In the genomic region with DNA sequence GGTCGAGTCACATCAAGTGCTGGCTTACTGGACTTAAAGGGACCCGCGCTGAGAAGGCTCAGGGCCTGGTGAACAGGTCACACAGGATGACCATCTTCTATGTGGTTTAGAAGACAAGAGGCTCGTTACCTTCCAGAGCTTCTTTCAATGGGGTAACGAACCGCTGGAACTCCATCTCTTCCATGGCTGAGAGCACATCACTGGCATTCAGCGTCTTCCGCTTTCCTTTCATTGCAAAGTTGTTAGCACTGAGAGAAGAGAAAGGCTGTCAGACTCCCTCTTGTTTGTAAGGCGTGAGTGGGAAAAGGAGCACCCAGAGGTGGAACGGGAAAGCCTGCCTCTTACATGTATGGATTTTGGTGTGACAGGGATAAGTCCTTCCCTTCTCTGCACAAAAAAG, we compare ENCODE assay signal across 8 cellular contexts. TPM values are rescaled to one million over a fixed set of nuclear protein-coding genes. Genes with fewer than 3 reads are reported as not detected.
A peak's percentile ranks its signal among the peaks of the same experiment; 100 is the strongest.
DNase-seq lines count a peak whose midpoint lies in the region; ATAC-seq and TF ChIP-seq lines count a peak whose summit lies in the region.

No MANE protein-coding gene starts in this region.

- peak overlapping the region; percentile 94 for H3K4me2 ChIP-seq in DND-41 (ENCODE audit: insufficient read depth, low read length)
- peak overlapping the region; percentile 97 for H3K4me2 ChIP-seq in PC-3 (ENCODE audit: low read length)

- peak overlapping the region; percentile 82 for H3K9ac ChIP-seq in DND-41 (ENCODE audit: low read depth, low read length)
- peak overlapping the region; percentile 100 for H3K9ac ChIP-seq in PC-3 (ENCODE audit: low read length)

- H3K36me3 ChIP-seq in DND-41 (ENCODE audit: insufficient read depth, low read length) = peaks cover 23% of the 10 kb centered on the region
- H3K36me3 ChIP-seq in PC-3 (ENCODE audit: low read depth, low read length) = peaks cover 14% of the 10 kb centered on the region
- no peaks in the 10 kb centered on the region for H3K36me3 ChIP-seq in ovary

- H3K79me2 ChIP-seq in DND-41 (ENCODE audit: insufficient read depth, low read length) (peaks cover 21% of the 10 kb centered on the region), PC-3 (ENCODE audit: low read length) (peaks cover 31% of the 10 kb centered on the region)

- no peaks in the 10 kb centered on the region for H3K9me2 ChIP-seq in PC-3 (replicated peaks; ENCODE audit: low read length)

- TF ChIP-seq CTCF in DND-41 (IDR thresholded peaks at IDR 0.05; ENCODE audit: borderline replicate concordance, extremely low read depth, low read length, poor library complexity, severe bottlenecking) (no peak), PC-3 (conservative IDR thresholded peaks at IDR 0.05; ENCODE audit: low read depth, low read length) (no peak), epithelial cell of esophagus (IDR thresholded peaks at IDR 0.05; ENCODE audit: insufficient read depth, low read depth, low read length, missing control alignments) (no peak), ovary (IDR thresholded peaks at IDR 0.05) (no peak)

- H3K27me3 ChIP-seq in DND-41 (ENCODE audit: insufficient read depth, low read length, poor library complexity) = no peaks in the 10 kb centered on the region
- H3K27me3 ChIP-seq in PC-3 (ENCODE audit: low read length) = no peaks in the 10 kb centered on the region
- no peaks in the 10 kb centered on the region for H3K27me3 ChIP-seq in ovary

- no peaks in the 10 kb centered on the region for H3K9me3 ChIP-seq in DND-41 (ENCODE audit: insufficient read depth, low read length, severe bottlenecking)
- H3K9me3 ChIP-seq in PC-3 (ENCODE audit: low read length) = no peaks in the 10 kb centered on the region
- no peaks in the 10 kb centered on the region for H3K9me3 ChIP-seq in ovary

- ATAC-seq in DND-41 (ENCODE audit: insufficient read depth, low read depth) (no peak), PC-3 (no peak), HG03460 (IDR thresholded peaks at IDR 0.05; ENCODE audit: unreplicated experiment) (no peak), HG03457 (IDR thresholded peaks at IDR 0.05; ENCODE audit: unreplicated experiment) (no peak)

- no peak for TF ChIP-seq EP300 in ovary (IDR thresholded peaks at IDR 0.05)

- H3K4me3 ChIP-seq in DND-41 (ENCODE audit: low read depth in 1 of 2, low read length in 2 of 2) (peak overlapping the region; percentile 77 to 82), PC-3 (ENCODE audit: low read length) (peak overlapping the region; percentile 99), epithelial cell of esophagus (ENCODE audit: low read length) (peak overlapping the region; percentile 67), ovary (peak overlapping the region; percentile 75)

- H3K27ac ChIP-seq in DND-41 (ENCODE audit: low read length) = peak overlapping the region; percentile 97
- peak overlapping the region; percentile 96 for H3K27ac ChIP-seq in PC-3 (ENCODE audit: low read length)
- H3K27ac ChIP-seq in ovary = peak overlapping the region; percentile 96 to 98

- H2AFZ ChIP-seq in DND-41 (ENCODE audit: low read depth, low read length) (peak overlapping the region; percentile 80; the same call in 1 of the 2 replicates), PC-3 (ENCODE audit: low read length) (peak overlapping the region; percentile 94; the same call in 1 of the 2 replicates)

- no peaks in the 10 kb centered on the region for H3F3A ChIP-seq in PC-3 (ENCODE audit: low read length, unreplicated experiment)

- POLR2A ChIA-PET in PC-3 (lab: Charles Lee; ENCODE audit: unreplicated experiment) = no interaction called here

- CTCF ChIA-PET in PC-3 (lab: Charles Lee) = interaction anchor here (0.9 kb wide), 1 partner anchor 248 kb away, joined by 3 read pairs; no protein-coding TSS in a partner anchor

- BruUV-seq in PC-3 (replicated peaks; lab: Mats Ljungman, UMichigan) = no TSS peak

- WGBS in ovary, 3 donors = 33 to 40% (median 35%) methylated on average over 10 of the region's 10 CpGs

- no peak for TF ChIP-seq POLR2A in ovary (IDR thresholded peaks at IDR 0.05)

- H3K4me1 ChIP-seq in DND-41 (ENCODE audit: insufficient read depth, low read length) = peaks cover 26% of the 10 kb centered on the region
- H3K4me1 ChIP-seq in PC-3 (ENCODE audit: insufficient read depth, low read length) = peaks cover 17% of the 10 kb centered on the region
- peaks cover 3% of the 10 kb centered on the region for H3K4me1 ChIP-seq in ovary (ENCODE audit: insufficient read depth)

- intact Hi-C loops in PC-3 (cut with micrococcal nuclease) = no loop called here
- intact Hi-C loops in ovary (cut with DNase I) = loop anchor here in 2 of 4 donors (10.0 kb wide), 2 partner anchors 105 to 135 kb away; a partner anchor contains a TSS

- DNase-seq in DND-41 (no peak), PC-3 (no peak), epithelial cell of esophagus (ENCODE audit: low read depth) (no peak), ovary (no peak)
- no peak for DNase-seq in stimulated activated naive CD4-positive, alpha-beta T cell (lab: John Stamatoyannopoulos, UW)
- DNase-seq in stimulated activated CD4-positive, alpha-beta T cell treated with anti-CD3 and anti-CD28 coated beads, Interleukin-1b, Interleukin-23, amount 100 ng/mL, for 48 hours = no peak

- H4K20me1 ChIP-seq in DND-41 (ENCODE audit: insufficient read depth, low read length) (no peaks in the 10 kb centered on the region; the same call in 1 of the 2 replicates), PC-3 (ENCODE audit: low read length) (no peaks in the 10 kb centered on the region)

RNA-seq across cellular contexts. Expression of a gene that starts 1.0 kb away (rescaled TPM):
- 83.4 and 84.7 TPM in 2 replicates for total RNA-seq in PC-3 (2014; rRNA removed)
- total RNA-seq in ovary = 10 to 100 TPM; 12.3 to 27.5 (median 24.2) TPM
- polyA plus RNA-seq in ovary = 10 to 100 TPM; 28.2 to 53.6 TPM

RNA-seq across cellular contexts. Expression of a gene that starts 1.1 kb away (rescaled TPM):
- total RNA-seq in PC-3 (2014; rRNA removed) (0.29 and 0.52 TPM in 2 replicates), ovary (under 1 TPM; 0.48 to 0.92 (median 0.84) TPM)
- polyA plus RNA-seq in ovary = 1 to 10 TPM in 1 of 2 donors, under 1 TPM in 1; 0.46 to 1.2 TPM

RNA-seq across cellular contexts. Expression of a gene that starts 8.4 kb away (rescaled TPM):
- total RNA-seq in PC-3 (2014; rRNA removed) = 6.6 and 7.9 TPM in 2 replicates
- 10 to 100 TPM; 14.3 to 59.3 (median 34.7) TPM for total RNA-seq in ovary
- 10 to 100 TPM; 46.8 to 57.0 TPM for polyA plus RNA-seq in ovary

RNA-seq across cellular contexts. Expression of a gene that starts 32.7 kb away (rescaled TPM):
- 17.8 and 19.2 TPM in 2 replicates for total RNA-seq in PC-3 (2014; rRNA removed)
- total RNA-seq in ovary = 10 to 100 TPM; 15.4 to 23.9 (median 21.1) TPM
- 10 to 100 TPM in 1 of 2 donors, 1 to 10 TPM in 1; 8.9 to 24.9 TPM for polyA plus RNA-seq in ovary

RNA-seq across cellular contexts. Expression of a gene that starts 54.0 kb away (rescaled TPM):
- total RNA-seq in PC-3 (2014; rRNA removed) = 26.3 and 30.8 TPM in 2 replicates
- 10 to 100 TPM in 6 of 7 donors, 1 to 10 TPM in 1; 6.1 to 49.3 (median 15.9) TPM for total RNA-seq in ovary
- 10 to 100 TPM; 15.0 to 15.4 TPM for polyA plus RNA-seq in ovary
